9 cellular contexts compared by ENCODE assay signal in genomic region chr1:109466100-109466439, GRCh38. TPM values are rescaled to one million over a fixed set of nuclear protein-coding genes. Genes with fewer than 3 reads are reported as not detected.
DNase-seq lines count a peak whose midpoint lies in the region; TF ChIP-seq lines count a peak whose summit lies in the region.
"Had no signal": no experiment of that assay in that cellular context is flagged by ENCODE, and none has a peak within 500 bp of the region (broad histone marks: within the 10 kb centered on the region; RNA-seq: fewer than 3 reads in every experiment).

No MANE protein-coding gene starts in this region.

- H4K91ac ChIP-seq in H9 (ENCODE audit: insufficient read length, low read depth, low read length) = no peak overlapping the region

- H4K8ac ChIP-seq in H9 (replicated peaks; ENCODE audit: insufficient read length, low read depth, low read length) = no peak overlapping the region

- peak overlapping the region; percentile 39 for H3K9ac ChIP-seq in H9 (ENCODE audit: extremely low read depth, insufficient read length, low read length)
- peak overlapping the region; percentile 31 for H3K9ac ChIP-seq in skeletal muscle satellite cell (ENCODE audit: low read depth, low read length)

- H2BK120ac ChIP-seq in H9 (ENCODE audit: low read depth, low read length, poor library complexity, severe bottlenecking) = no peak overlapping the region

- H3K4me1 ChIP-seq in H9 (ENCODE audit: insufficient read depth, low read length) = no peaks in the 10 kb centered on the region; the same call in 1 of the 2 replicates
- peaks cover 4% of the 10 kb centered on the region for H3K4me1 ChIP-seq in hepatocyte (ENCODE audit: insufficient read depth)
- H3K4me1 ChIP-seq in skeletal muscle satellite cell (ENCODE audit: control insufficient read depth, insufficient read depth, low read length) = peaks cover 4% of the 10 kb centered on the region

- WGBS in H9 (ENCODE audit: extremely low coverage, insufficient read length, low lambda C conversion rate) = no CpG with 5 or more reads among the region's 21 CpGs
- 7% methylated on average over 19 of the region's 21 CpGs for WGBS in hepatocyte (ENCODE audit: low lambda C conversion rate, missing lambda C conversion rate)

- no peak overlapping the region for H2BK12ac ChIP-seq in H9 (ENCODE audit: insufficient read length, low read depth, low read length)

- no peak overlapping the region for H3K27ac ChIP-seq in H9 (ENCODE audit: insufficient read length, low read depth, low read length)
- no peak overlapping the region for H3K27ac ChIP-seq in WERI-Rb-1
- no peak overlapping the region for H3K27ac ChIP-seq in hepatocyte

- no peaks in the 10 kb centered on the region for H3K9me3 ChIP-seq in H9 (ENCODE audit: control insufficient read depth, low read depth, low read length)
- no peaks in the 10 kb centered on the region for H3K9me3 ChIP-seq in WERI-Rb-1 (ENCODE audit: severe bottlenecking)
- H3K9me3 ChIP-seq in hepatocyte (ENCODE audit: low read depth) = no peaks in the 10 kb centered on the region
- H3K9me3 ChIP-seq in skeletal muscle satellite cell (replicated peaks; ENCODE audit: low read length) = no peaks in the 10 kb centered on the region

- H4K20me1 ChIP-seq in H9 (ENCODE audit: control insufficient read depth, insufficient read depth, insufficient read length) = no peaks in the 10 kb centered on the region
- H4K20me1 ChIP-seq in hepatocyte (ENCODE audit: insufficient read depth, poor library complexity, severe bottlenecking) = no peaks in the 10 kb centered on the region

- H3K56ac ChIP-seq in H9 (ENCODE audit: insufficient read length, low read depth, low read length) = no peak overlapping the region

- H3K9me3 Mint-ChIP-seq in H9 = peaks cover 0 to 3% of the 10 kb centered on the region in 2 experiments; a peak in 2 of 5 replicates

- H3K4me3 ChIP-seq in WERI-Rb-1 (ENCODE audit: low read depth, low read length) (peak overlapping the region; percentile 69), hepatocyte (peak overlapping the region; percentile 83), skeletal muscle satellite cell (ENCODE audit: low read length) (peak overlapping the region; percentile 70)

- H3K4me2 ChIP-seq in H9 (ENCODE audit: insufficient read depth, insufficient read length, low read length) (peak overlapping the region; percentile 67), hepatocyte (peak overlapping the region; percentile 99), skeletal muscle satellite cell (ENCODE audit: low read length) (peak overlapping the region; percentile 78)

- H3K36me3 ChIP-seq in WERI-Rb-1 (no peaks in the 10 kb centered on the region), hepatocyte (replicated peaks; ENCODE audit: insufficient read depth, low read depth) (no peaks in the 10 kb centered on the region), skeletal muscle satellite cell (ENCODE audit: insufficient read depth, low read length) (no peaks in the 10 kb centered on the region)

- no peak overlapping the region for H3K27ac Mint-ChIP-seq in H9

- H3K14ac ChIP-seq in H9 (ENCODE audit: insufficient read depth, low read length) = peak overlapping the region; percentile 56; the same call in 1 of the 2 replicates

- no peak overlapping the region for H3T11ph ChIP-seq in H9 (ENCODE audit: low read length)

- H2BK5ac ChIP-seq in H9 (ENCODE audit: insufficient read length, low read length) = no peak overlapping the region

- peak overlapping the region; percentile 66 to 82 for H3K4me3 Mint-ChIP-seq in H9

- no peak overlapping the region for H2BK20ac ChIP-seq in H9 (ENCODE audit: low read depth, low read length, poor library complexity, severe bottlenecking)

- no peak overlapping the region for H3K18ac ChIP-seq in H9 (ENCODE audit: insufficient read length, low read depth, low read length)

- H3K27me3 ChIP-seq in H9 (ENCODE audit: insufficient read depth, low read length) (peaks cover 14% of the 10 kb centered on the region; the same call in 1 of the 2 replicates), WERI-Rb-1 (ENCODE audit: insufficient read depth, low read depth, severe bottlenecking) (peaks cover 29% of the 10 kb centered on the region), hepatocyte (peaks cover 91% of the 10 kb centered on the region), skeletal muscle satellite cell (ENCODE audit: control insufficient read depth, insufficient read depth, low read length) (peaks cover 78% of the 10 kb centered on the region)

- H3K4me1 Mint-ChIP-seq in H9 = peaks cover 21 to 22% of the 10 kb centered on the region in 2 experiments

- H3K79me1 ChIP-seq in H9 (ENCODE audit: insufficient read depth, low read depth, low read length, poor library complexity, severe bottlenecking) = no peaks in the 10 kb centered on the region

- no peaks in the 10 kb centered on the region for H3K9me2 ChIP-seq in hepatocyte (replicated peaks; ENCODE audit: insufficient read depth)

- H3K27me3 Mint-ChIP-seq in H9 (ENCODE audit: low read depth) = peaks cover 88% of the 10 kb centered on the region

- H3K36me3 Mint-ChIP-seq in H9 (ENCODE audit: insufficient read depth in 1 of 3, low read depth in 3 of 3) = no peaks in the 10 kb centered on the region

- H2AFZ ChIP-seq in H9 (ENCODE audit: low read length) (peak overlapping the region; percentile 75), hepatocyte (peak overlapping the region; percentile 99)

- H2BK15ac ChIP-seq in H9 (ENCODE audit: low read depth, low read length) = no peak overlapping the region

- no peaks in the 10 kb centered on the region for H3K79me2 ChIP-seq in H9 (ENCODE audit: insufficient read depth, low read length)
- no peaks in the 10 kb centered on the region for H3K79me2 ChIP-seq in hepatocyte

- no peak overlapping the region for H2AK5ac ChIP-seq in H9 (ENCODE audit: insufficient read length, low read length)

- DNase-seq in H9 (no peak), WERI-Rb-1 (no peak), hepatocyte (ENCODE audit: low spot score) (no peak), pons (ENCODE audit: low spot score) (no peak), putamen (ENCODE audit: low spot score) (no peak), activated gamma-delta T cell (lab: John Stamatoyannopoulos, UW) (no peak)
- DNase-seq: cortex of kidney, NCI-H2029 treated with DMSO at 0.1 percent for 48 hours had no signal

- no peak overlapping the region for H3K23ac ChIP-seq in H9 (ENCODE audit: insufficient read length, low read depth, low read length)

- H3K23me2 ChIP-seq in H9 (ENCODE audit: insufficient read length, low read depth, low read length, poor library complexity, severe bottlenecking) = peaks cover 15% of the 10 kb centered on the region

- no peak overlapping the region for H3K4ac ChIP-seq in H9 (ENCODE audit: low read depth, low read length)

- TF ChIP-seq CTCF in H9 (conservative IDR thresholded peaks at IDR 0.05) = no peak
- TF ChIP-seq CTCF in WERI-Rb-1 (IDR thresholded peaks at IDR 0.05; ENCODE audit: low read depth, low read length) = no peak
- no peak for TF ChIP-seq CTCF in hepatocyte (IDR thresholded peaks at IDR 0.05; ENCODE audit: poor library complexity)

- H4K5ac ChIP-seq in H9 (ENCODE audit: insufficient read length, low read depth, low read length) = no peak overlapping the region

RNA-seq across cellular contexts. Expression of gene SYPL2, which starts 0.3 kb away (rescaled TPM):
- total RNA-seq in H9 (2021) = 2.5 and 2.6 TPM in 2 replicates
- 2.0 and 2.1 TPM in 2 replicates for total RNA-seq in hepatocyte
- 3.0 TPM in 2 replicates for polyA plus RNA-seq in hepatocyte
- total RNA-seq in skeletal muscle satellite cell (2012; rRNA removed) = under 0.01 and 0.25 TPM in 2 replicates

RNA-seq across cellular contexts. Expression of gene ATXN7L2, which starts 17.6 kb away (rescaled TPM):
- total RNA-seq in H9 (2021) (17.3 TPM in 2 replicates), hepatocyte (5.1 and 6.6 TPM in 2 replicates)
- 5.3 and 9.3 TPM in 2 replicates for polyA plus RNA-seq in hepatocyte
- total RNA-seq in skeletal muscle satellite cell (2012; rRNA removed) = 1.5 and 4.1 TPM in 2 replicates

RNA-seq across cellular contexts. Expression of gene CYB561D1, which starts 27.8 kb away (rescaled TPM):
- 6.5 and 6.7 TPM in 2 replicates for total RNA-seq in H9 (2021)
- 6.0 and 6.5 TPM in 2 replicates for total RNA-seq in hepatocyte
- 4.8 and 5.2 TPM in 2 replicates for polyA plus RNA-seq in hepatocyte
- 3.3 and 4.4 TPM in 2 replicates for total RNA-seq in skeletal muscle satellite cell (2012; rRNA removed)

RNA-seq across cellular contexts. Expression of gene PSMA5, which starts 39.8 kb away (rescaled TPM):
- total RNA-seq in H9 (2021) (133 and 136 TPM in 2 replicates), hepatocyte (50.5 and 64.4 TPM in 2 replicates)
- polyA plus RNA-seq in hepatocyte = 83.1 and 90.1 TPM in 2 replicates
- 55.3 and 65.4 TPM in 2 replicates for total RNA-seq in skeletal muscle satellite cell (2012; rRNA removed)

RNA-seq across cellular contexts. Expression of gene AMIGO1, which starts 43.5 kb away (rescaled TPM):
- total RNA-seq in H9 (2021) (3.6 and 4.1 TPM in 2 replicates), hepatocyte (4.1 and 4.4 TPM in 2 replicates)
- polyA plus RNA-seq in hepatocyte = 2.0 and 2.6 TPM in 2 replicates
- total RNA-seq in skeletal muscle satellite cell (2012; rRNA removed) = under 0.01 and 0.25 TPM in 2 replicates
